Comparison of ENCODE assay signal across 8 cellular contexts in the genomic region with DNA sequence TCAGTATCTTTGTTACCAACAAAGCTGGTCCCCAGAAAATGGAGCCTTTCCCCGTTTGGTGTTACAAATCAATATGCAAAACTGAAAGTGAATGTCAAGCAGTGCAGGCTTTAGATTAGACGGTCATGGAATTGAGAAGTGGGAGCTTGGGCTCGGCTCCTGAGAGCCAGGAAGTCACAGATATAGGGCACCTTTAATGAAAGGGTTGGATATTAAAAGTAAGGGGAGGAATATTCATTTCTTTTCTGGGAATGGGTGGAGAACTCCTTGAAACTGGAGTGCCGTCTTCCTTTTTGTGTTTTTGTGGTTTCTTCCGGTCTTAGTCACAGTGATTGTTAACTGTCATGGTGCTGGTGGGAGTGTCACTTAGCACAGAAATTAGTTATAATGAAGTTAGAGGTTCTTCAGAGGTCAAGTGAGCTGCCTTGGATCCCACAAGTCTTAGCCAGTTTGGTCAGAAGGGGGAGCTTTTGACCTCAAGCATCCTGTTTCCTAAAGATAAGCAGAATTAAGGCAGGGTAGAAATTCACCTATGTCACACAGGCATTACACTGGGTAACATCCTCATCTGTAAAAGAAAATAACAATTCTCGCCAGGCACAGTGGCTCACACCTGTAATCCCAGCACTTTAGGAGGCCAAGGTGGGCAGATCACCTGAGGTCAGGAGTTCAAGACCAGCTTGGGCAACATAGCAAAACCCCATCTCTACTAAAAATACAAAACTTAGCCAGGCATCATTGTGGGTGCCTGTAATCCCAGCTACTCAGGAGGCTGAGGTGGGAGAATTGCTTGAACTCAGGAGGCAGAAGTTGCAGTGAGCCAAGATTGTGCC. TPM values are rescaled to one million over a fixed set of nuclear protein-coding genes. Genes with fewer than 3 reads are reported as not detected.
A peak's percentile ranks its signal among the peaks of the same experiment; 100 is the strongest.
DNase-seq lines count a peak whose midpoint lies in the region; ATAC-seq, FAIRE-seq and TF ChIP-seq lines count a peak whose summit lies in the region.

No MANE protein-coding gene starts in this region.

- peak overlapping the region; percentile 63 for H2AFZ ChIP-seq in Loucy (ENCODE audit: low read length)

- peaks cover 4% of the 10 kb centered on the region for H3K27me3 Mint-ChIP-seq in endothelial cell (ENCODE audit: unreplicated experiment)

- peak; percentile 54 for TF ChIP-seq CTCF in Loucy (conservative IDR thresholded peaks at IDR 0.05; ENCODE audit: low read length)
- TF ChIP-seq CTCF in foreskin fibroblast (IDR thresholded peaks at IDR 0.05; ENCODE audit: low read depth, low read length), result no peak
- TF ChIP-seq CTCF in endothelial cell (IDR thresholded peaks at IDR 0.05; ENCODE audit: unreplicated experiment), result no peak

- no peak overlapping the region for H3K27ac Mint-ChIP-seq in endothelial cell (ENCODE audit: unreplicated experiment)

- H3K9ac ChIP-seq in Loucy (ENCODE audit: low read depth, low read length, poor library complexity, severe bottlenecking), result peak overlapping the region; percentile 52

- peaks cover 3% of the 10 kb centered on the region for H3K36me3 Mint-ChIP-seq in endothelial cell (ENCODE audit: low read depth, unreplicated experiment)

- no peak for FAIRE-seq in small intestine (lab: Jason Lieb, UNC)

- H3K27ac ChIP-seq in small intestine (ENCODE audit: low read depth in 1 of 2, low read length in 1 of 2), result peak overlapping the region; percentile 75 to 81

- no peaks in the 10 kb centered on the region for H3K9me2 ChIP-seq in Loucy (replicated peaks; ENCODE audit: low read depth, low read length)

- 0 out of 2 replicates have a peak, but pooled peaks cover 4% of the 10 kb centered on the region for H3F3A ChIP-seq in Loucy (ENCODE audit: low read depth)

- H3K4me1 ChIP-seq in Loucy (ENCODE audit: insufficient read depth, low read length, poor library complexity, severe bottlenecking) (peaks cover 24% of the 10 kb centered on the region), small intestine (ENCODE audit: control insufficient read depth in 2 of 2, insufficient read depth in 1 of 2, low read depth in 1 of 2, low read length in 1 of 2) (peaks cover 0 to 5% of the 10 kb centered on the region in 2 donors)

- no peaks in the 10 kb centered on the region for H3K9me3 ChIP-seq in Loucy (ENCODE audit: insufficient read depth, low read depth, low read length)
- H3K9me3 ChIP-seq in small intestine (ENCODE audit: control insufficient read depth, low read depth), result no peaks in the 10 kb centered on the region

- H3K9me3 Mint-ChIP-seq in endothelial cell (ENCODE audit: unreplicated experiment), result peaks cover 5% of the 10 kb centered on the region

- DNase-seq in COLO829 (ENCODE audit: low spot score) (peak; percentile 27), foreskin fibroblast (peak; percentile 40 to 61), small intestine (peak; percentile 64), endothelial cell (ENCODE audit: low spot score) (no peak), posterior vena cava (ENCODE audit: low spot score) (no peak)
- peak; percentile 37 for DNase-seq in activated CD8-positive, alpha-beta memory T cell treated with anti-CD3 and anti-CD28 coated beads, Interleukin-2, amount 50 U/mL, for 4 hours

- H3K4me3 Mint-ChIP-seq in endothelial cell (ENCODE audit: unreplicated experiment), result no peak overlapping the region

- H3K4me1 Mint-ChIP-seq in endothelial cell (ENCODE audit: unreplicated experiment), result peaks cover 11% of the 10 kb centered on the region

- intact Hi-C loops in posterior vena cava (cut with DNase I), result no loop called here

- H3K4me3 ChIP-seq in Loucy (ENCODE audit: low read length, poor library complexity, severe bottlenecking), result peak overlapping the region; percentile 69
- peak overlapping the region in 1 of 2 donors; percentile 14 for H3K4me3 ChIP-seq in foreskin fibroblast (ENCODE audit: low read depth in 1 of 2, low read length in 2 of 2)
- H3K4me3 ChIP-seq in small intestine (ENCODE audit: low read depth in 1 of 2, low read length in 2 of 2), result peak overlapping the region in 1 of 2 donors; percentile 24

- no peaks in the 10 kb centered on the region for H3K79me2 ChIP-seq in Loucy (ENCODE audit: insufficient read depth, low read length)

- H3K36me3 ChIP-seq in Loucy (ENCODE audit: insufficient read depth, low read length), result no peaks in the 10 kb centered on the region
- H3K36me3 ChIP-seq in small intestine (ENCODE audit: control insufficient read depth in 2 of 2, insufficient read depth in 2 of 2, low read length in 2 of 2), result no peaks in the 10 kb centered on the region

- H3K4me2 ChIP-seq in Loucy (ENCODE audit: low read depth, low read length, poor library complexity, severe bottlenecking), result peak overlapping the region; percentile 70

- H4K20me1 ChIP-seq in Loucy (ENCODE audit: insufficient read depth, low read length, poor library complexity, severe bottlenecking), result no peaks in the 10 kb centered on the region

- H3K27me3 ChIP-seq in Loucy (ENCODE audit: insufficient read depth, low read length, poor library complexity, severe bottlenecking) (no peaks in the 10 kb centered on the region), small intestine (ENCODE audit: control insufficient read depth in 2 of 2, insufficient read depth in 2 of 2, low read length in 2 of 2) (no peaks in the 10 kb centered on the region)

- 12 to 14% (median 13%) methylated on average over 6 of the region's 6 CpGs for WGBS in small intestine, 3 donors

- ATAC-seq in GM21447 (IDR thresholded peaks at IDR 0.05; ENCODE audit: unreplicated experiment), result peak; percentile 67

RNA-seq across cellular contexts. Expression of a gene that starts 9.6 kb away (rescaled TPM):
- polyA plus RNA-seq in small intestine, result 100 to 1,000 TPM; 328 to 703 (median 533) TPM
- total RNA-seq in endothelial cell (ENCODE audit: unreplicated experiment) (569 TPM), posterior vena cava (100 to 1,000 TPM; 694 to 760 TPM)

RNA-seq across cellular contexts. Expression of a gene that starts 33.0 kb away (rescaled TPM):
- 1 to 10 TPM in 1 of 3 donors, not detected in 2; 1.9 TPM for polyA plus RNA-seq in small intestine
- total RNA-seq in endothelial cell (ENCODE audit: unreplicated experiment) (not detected), posterior vena cava (not detected)

RNA-seq across cellular contexts. Expression of a gene that starts 54.7 kb away (rescaled TPM):
- 1 to 10 TPM in 2 of 3 donors, not detected in 1; 1.8 to 2.4 TPM for polyA plus RNA-seq in small intestine
- not detected for total RNA-seq in endothelial cell (ENCODE audit: unreplicated experiment)
- total RNA-seq in posterior vena cava, result 1 to 10 TPM; 2.8 to 5.1 TPM

RNA-seq across cellular contexts. Expression of a gene that starts 55.3 kb away (rescaled TPM):
- under 1 TPM; 0.22 to 0.40 (median 0.27) TPM for polyA plus RNA-seq in small intestine
- 18.1 TPM for total RNA-seq in endothelial cell (ENCODE audit: unreplicated experiment)
- total RNA-seq in posterior vena cava, result under 1 TPM in 1 of 2 donors, not detected in 1; 0.19 TPM

Comparison
In these comparisons a context has a peak if more than half of its experiments do, and no peak if none do; other contexts are left out.
1. DNase-seq: peak in COLO829 (single experiment), activated CD8-positive, alpha-beta memory T cell treated with anti-CD3 and anti-CD28 coated beads, Interleukin-2, amount 50 U/mL, for 4 hours (single experiment), foreskin fibroblast (2 of 2) and small intestine (single experiment); none in endothelial cell (single experiment) and posterior vena cava (single experiment).